Comparison of ENCODE assay signal across 1 cellular context in genomic region chrX:11351375-11352295, GRCh38.
TF ChIP-seq lines count a peak whose summit lies in the region.

No MANE protein-coding gene starts in this region.

TF ChIP-seq in K562, 482 proteins besides CTCF, POLR2A, EP300 and RAD21 (continued from another document and continues in another):
- TF ChIP-seq GABPB1 (CRISPR knock-in tag; IDR thresholded peaks at IDR 0.05) = no peak
- no peak for TF ChIP-seq ZHX1 (conservative IDR thresholded peaks at IDR 0.05; ENCODE audit: low read length)
- TF ChIP-seq NR0B1 (IDR thresholded peaks at IDR 0.05; ENCODE audit: partially characterized antibody) = no peak
- no peak for TF ChIP-seq KAT7 (CRISPR knock-in tag; IDR thresholded peaks at IDR 0.05; ENCODE audit: borderline replicate concordance)
- TF ChIP-seq U2AF1 (optimal IDR thresholded peaks at IDR 0.05; ENCODE audit: low read depth, low read length) = no peak
- no peak for TF ChIP-seq CCNT2 (IDR thresholded peaks at IDR 0.05; ENCODE audit: borderline replicate concordance, extremely low read depth, insufficient read length, low read depth, low read length)
- no peak for TF ChIP-seq ARHGAP35 (IDR thresholded peaks at IDR 0.05; ENCODE audit: partially characterized antibody)
- TF ChIP-seq PPARD (CRISPR knock-in tag; IDR thresholded peaks at IDR 0.05) = no peak
- TF ChIP-seq HEY1 (CRISPR knock-in tag; IDR thresholded peaks at IDR 0.05; ENCODE audit: borderline replicate concordance) = no peak
- TF ChIP-seq ZNF175 (CRISPR knock-in tag; IDR thresholded peaks at IDR 0.05; ENCODE audit: low read depth) = peak; percentile 59
- no peak for TF ChIP-seq ZNF24 (IDR thresholded peaks at IDR 0.05)
- no peak for TF ChIP-seq MGA (IDR thresholded peaks at IDR 0.05)
- peak; percentile 61; the same call in 1 of the 2 replicates for TF ChIP-seq ELF4 (CRISPR knock-in tag; IDR thresholded peaks at IDR 0.05)
- TF ChIP-seq ZNF707 (CRISPR knock-in tag; conservative IDR thresholded peaks at IDR 0.05) = no peak
- TF ChIP-seq HMGXB4 (CRISPR knock-in tag; IDR thresholded peaks at IDR 0.05) = no peak
- peak; percentile 72 for TF ChIP-seq ZNF592 (IDR thresholded peaks at IDR 0.05)
- no peak for TF ChIP-seq IRF1 (CRISPR knock-in tag; IDR thresholded peaks at IDR 0.05; ENCODE audit: borderline replicate concordance)
- peak; percentile 40 to 57 for TF ChIP-seq E2F6 (IDR thresholded peaks at IDR 0.05; ENCODE audit: borderline replicate concordance in 1 of 2, extremely low read depth in 1 of 2, insufficient read depth in 1 of 2, insufficient read length in 1 of 2, low read depth in 1 of 2, low read length in 1 of 2, poor library complexity in 1 of 2, severe bottlenecking in 1 of 2)
- peak in 1 of 2 experiments; percentile 10 for TF ChIP-seq AFF1 (IDR thresholded peaks at IDR 0.05; ENCODE audit: low read depth in 1 of 2, partially characterized antibody in 2 of 2)
- TF ChIP-seq PHF8 (IDR thresholded peaks at IDR 0.05; ENCODE audit: borderline replicate concordance, low read length) = no peak
- TF ChIP-seq ZNF174 (CRISPR knock-in tag; IDR thresholded peaks at IDR 0.05) = no peak
- TF ChIP-seq SRSF7 (optimal IDR thresholded peaks at IDR 0.05; ENCODE audit: low read depth, low read length) = no peak
